ENCODE assay signal across 33 cellular contexts in the genomic region with DNA sequence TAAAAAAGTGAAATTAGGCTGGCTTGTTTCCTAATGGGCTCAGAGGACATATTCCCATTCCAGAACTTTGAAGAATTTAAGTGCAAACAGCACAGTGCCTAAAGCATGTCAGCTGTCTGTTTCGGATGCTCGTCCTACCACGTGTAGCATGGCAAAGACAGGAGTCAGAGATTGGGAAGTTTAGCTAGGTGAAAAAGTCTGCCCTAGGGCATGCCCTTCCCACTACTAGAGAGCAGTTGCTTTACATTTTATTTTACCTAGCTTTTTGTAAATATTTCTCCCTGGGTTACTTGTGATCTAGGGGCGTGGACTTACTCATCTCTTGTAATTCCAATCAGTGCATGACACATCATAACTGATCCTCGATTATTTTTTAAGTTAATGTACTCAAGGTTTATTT.
"Had no signal": no experiment of that assay in that cellular context is flagged by ENCODE, and none has a peak within 500 bp of the region (broad histone marks: within the 10 kb centered on the region; RNA-seq: fewer than 3 reads in every experiment).

No MANE protein-coding gene starts in this region.

- H3K27ac Mint-ChIP-seq: activated B cell treated with CpG ODN at 0.5 μM for 24 hours; activated CD4-positive, alpha-beta memory T cell treated with anti-CD3 and anti-CD28 coated beads for 36 hours; activated CD4-positive, alpha-beta T cell treated with anti-CD3 and anti-CD28 coated beads, Interleukin-2, amount 10 ng/mL, durations not matched to agents 24 days and 14 days; activated CD8-positive, alpha-beta T cell treated with anti-CD3 and anti-CD28 coated beads for 36 hours; activated naive CD4-positive, alpha-beta T cell treated with anti-CD3 and anti-CD28 coated beads for 36 hours; activated naive CD4-positive, alpha-beta T cell treated with anti-CD3 and anti-CD28 coated beads, Interleukin-2, amount 50 U/mL, for 72 hours; activated naive CD8-positive, alpha-beta T cell treated with anti-CD3 and anti-CD28 coated beads for 36 hours; activated T-cell treated with anti-CD3 and anti-CD28 coated beads, Interleukin-2, amount 50 U/mL, for 72 hours; activated T-helper 1 cell treated with anti-CD3 and anti-CD28 coated beads, Interleukin-12 subunit alpha, Interleukin-12 subunit beta, Interleukin-2, Interleukin-4 antibody, amounts not matched to agents 30 ng/mL and 10 ng/mL and 1 ng/mL, durations not matched to agents 14 hours and 24 hours and 36 hours; activated T-helper 17 cell treated with anti-CD3 and anti-CD28 coated beads, Interleukin-2, amount 50 U/mL, for 72 hours; brain; T-cell; T-helper 1 cell treated with Interleukin-12 subunit alpha and Interleukin-12 subunit beta and Interleukin-4 antibody, amounts not matched to agents 30 μg/mL and 1 μg/mL, for 36 hours; T-helper 2 cell treated with Interferon-gamma antibody and Interleukin-4, amounts not matched to agents 5 μg/mL and 100 μg/mL, for 36 hours had no signal

- H3K27ac ChIP-seq: adrenal gland, ascending aorta, VCaP had no signal

- H3K4me1 ChIP-seq: adrenal gland, ascending aorta had no signal

- H3K4me1 Mint-ChIP-seq: activated B cell treated with CpG ODN at 0.5 μM for 24 hours; activated T-helper 17 cell treated with anti-CD3 and anti-CD28 coated beads, Interleukin-2, amount 50 U/mL, for 72 hours had no signal

- H3K9me3 ChIP-seq: adrenal gland, ascending aorta had no signal

- DNase-seq: activated B cell treated with CpG ODN at 0.5 μM for 24 hours; activated CD4-positive, alpha-beta memory T cell treated with anti-CD3 and anti-CD28 coated beads for 36 hours; activated CD4-positive, alpha-beta T cell treated with anti-CD3 and anti-CD28 coated beads for 4 hours; activated CD4-positive, alpha-beta T cell treated with anti-CD3 and anti-CD28 coated beads, Interleukin-2, amount 10 ng/mL, durations not matched to agents 24 days and 14 days; activated CD4-positive, alpha-beta T cell treated with anti-CD3 and anti-CD28 coated beads, Interleukin-2, amount 50 U/mL, for 1 hour; activated CD4-positive, alpha-beta T cell treated with anti-CD3 and anti-CD28 coated beads, Interleukin-2, amount 50 U/mL, for 4 hours; activated CD4-positive, CD25-positive, alpha-beta regulatory T cell treated with anti-CD3 and anti-CD28 coated beads, Interleukin-2, amount 50 U/mL, for 72 hours; activated CD8-positive, alpha-beta memory T cell treated with anti-CD3 and anti-CD28 coated beads, Interleukin-2, amount 50 U/mL, for 4 hours; activated CD8-positive, alpha-beta T cell treated with anti-CD3 and anti-CD28 coated beads for 36 hours; activated effector memory CD4-positive, alpha-beta T cell treated with anti-CD3 and anti-CD28 coated beads, Interleukin-2, amount 50 U/mL, for 16 hours; activated gamma-delta T cell treated with Interleukin-2 at 50 U/mL for 16 hours; activated naive CD4-positive, alpha-beta T cell; activated naive CD4-positive, alpha-beta T cell treated with anti-CD3 and anti-CD28 coated beads for 36 hours; activated naive CD4-positive, alpha-beta T cell treated with anti-CD3 and anti-CD28 coated beads, Interleukin-2, amount 50 U/mL, for 16 hours; activated naive CD8-positive, alpha-beta T cell treated with anti-CD3 and anti-CD28 coated beads for 36 hours; activated T-cell treated with anti-CD3 and anti-CD28 coated beads for 4 hours; activated T-cell treated with anti-CD3 and anti-CD28 coated beads, Interleukin-2, amount 50 U/mL, for 1 hour; activated T-cell treated with anti-CD3 and anti-CD28 coated beads, Interleukin-2, amount 50 U/mL, for 4 hours; activated T-cell treated with anti-CD3 and anti-CD28 coated beads, Interleukin-2, amount 50 U/mL, for 72 hours; adrenal gland; amniotic stem cell; central memory CD4-positive, alpha-beta T cell; T-cell; T-helper 2 cell; T-helper 9 cell had no signal

- H3K27me3 Mint-ChIP-seq: activated B cell treated with CpG ODN at 0.5 μM for 24 hours; activated CD8-positive, alpha-beta T cell treated with anti-CD3 and anti-CD28 coated beads for 36 hours had no signal

- H3K4me3 ChIP-seq: adrenal gland, ascending aorta had no signal

- H3K4me3 Mint-ChIP-seq: activated B cell treated with CpG ODN at 0.5 μM for 24 hours; activated CD4-positive, alpha-beta memory T cell treated with anti-CD3 and anti-CD28 coated beads for 36 hours; activated CD4-positive, alpha-beta T cell treated with anti-CD3 and anti-CD28 coated beads, Interleukin-2, amount 10 ng/mL, durations not matched to agents 24 days and 14 days; activated CD8-positive, alpha-beta T cell treated with anti-CD3 and anti-CD28 coated beads for 36 hours; activated naive CD4-positive, alpha-beta T cell treated with anti-CD3 and anti-CD28 coated beads for 36 hours; activated naive CD8-positive, alpha-beta T cell treated with anti-CD3 and anti-CD28 coated beads for 36 hours; activated T-cell treated with anti-CD3 and anti-CD28 coated beads, Interleukin-2, amount 50 U/mL, for 4 hours; activated T-cell treated with anti-CD3 and anti-CD28 coated beads, Interleukin-2, amount 50 U/mL, for 72 hours; activated T-helper 1 cell treated with anti-CD3 and anti-CD28 coated beads, Interleukin-12 subunit alpha, Interleukin-12 subunit beta, Interleukin-2, Interleukin-4 antibody, amounts not matched to agents 30 ng/mL and 10 ng/mL and 1 ng/mL, durations not matched to agents 14 hours and 24 hours and 36 hours; activated T-helper 17 cell treated with anti-CD3 and anti-CD28 coated beads, Interleukin-2, amount 50 U/mL, for 72 hours; brain; T-cell; T-helper 1 cell treated with Interleukin-12 subunit alpha and Interleukin-12 subunit beta and Interleukin-4 antibody, amounts not matched to agents 30 μg/mL and 1 μg/mL, for 36 hours; T-helper 2 cell treated with Interferon-gamma antibody and Interleukin-4, amounts not matched to agents 5 μg/mL and 100 μg/mL, for 36 hours had no signal

- H3K36me3 ChIP-seq: adrenal gland, ascending aorta had no signal

- H3K36me3 Mint-ChIP-seq: activated naive CD8-positive, alpha-beta T cell treated with anti-CD3 and anti-CD28 coated beads for 36 hours had no signal

- ATAC-seq: activated CD8-positive, alpha-beta T cell treated with anti-CD3 and anti-CD28 coated beads for 36 hours; activated naive CD4-positive, alpha-beta T cell treated with anti-CD3 and anti-CD28 coated beads, Interleukin-2, amount 50 U/mL, for 72 hours; activated T-cell treated with anti-CD3 and anti-CD28 coated beads, Interleukin-2, amount 50 U/mL, for 4 hours; activated T-cell treated with anti-CD3 and anti-CD28 coated beads, Interleukin-2, amount 50 U/mL, for 72 hours; activated T-helper 17 cell treated with anti-CD3 and anti-CD28 coated beads, Interleukin-2, amount 50 U/mL, for 72 hours; T-cell had no signal

- H3K27me3 ChIP-seq: adrenal gland, ascending aorta had no signal
